Comparison of ENCODE assay signal across 1 cellular context in the genomic region with DNA sequence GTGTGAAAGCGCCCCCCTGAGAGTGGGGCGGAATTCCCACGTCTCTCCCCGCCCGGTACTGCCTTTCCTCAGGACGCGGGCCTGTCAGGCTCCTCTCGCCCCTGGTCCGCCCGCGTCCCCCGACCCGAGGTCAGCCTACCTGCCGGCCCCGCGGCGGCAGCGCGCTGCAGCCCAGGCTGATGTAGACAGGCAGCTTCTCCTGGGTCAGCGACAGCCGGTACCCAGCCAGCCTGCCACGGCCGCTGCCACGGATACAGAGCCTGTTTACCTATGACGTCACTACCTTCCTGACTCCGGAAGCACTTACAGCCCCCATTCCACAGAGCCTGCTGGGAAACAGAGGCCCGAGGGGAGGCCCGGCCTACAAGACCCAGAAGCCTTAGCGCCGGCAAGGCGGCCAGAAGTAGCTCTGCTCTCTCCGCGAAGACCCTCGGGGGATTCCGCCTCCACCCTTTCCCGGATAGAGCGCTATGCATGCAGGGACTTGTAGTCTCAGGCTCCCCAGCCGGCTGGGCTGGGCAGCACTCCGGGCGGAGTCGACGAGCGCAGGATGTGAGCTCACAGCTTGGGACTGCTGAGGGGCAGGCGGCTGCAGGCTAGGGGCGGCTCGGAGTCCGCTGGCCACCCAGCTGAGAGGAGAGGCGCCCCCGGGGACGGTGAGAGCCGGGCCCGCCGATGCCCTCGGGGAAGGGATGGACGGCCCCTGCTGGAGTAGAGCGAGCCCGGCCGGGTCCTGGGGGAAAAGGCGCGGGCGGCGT.
TF ChIP-seq lines count a peak whose summit lies in the region.

A gene with protein sequence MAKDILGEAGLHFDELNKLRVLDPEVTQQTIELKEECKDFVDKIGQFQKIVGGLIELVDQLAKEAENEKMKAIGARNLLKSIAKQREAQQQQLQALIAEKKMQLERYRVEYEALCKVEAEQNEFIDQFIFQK (minus strand): TSS at position 272 of the 758 bp plus-strand sequence. CDS start 3,487 bp downstream, outside the sequence.
A gene with protein sequence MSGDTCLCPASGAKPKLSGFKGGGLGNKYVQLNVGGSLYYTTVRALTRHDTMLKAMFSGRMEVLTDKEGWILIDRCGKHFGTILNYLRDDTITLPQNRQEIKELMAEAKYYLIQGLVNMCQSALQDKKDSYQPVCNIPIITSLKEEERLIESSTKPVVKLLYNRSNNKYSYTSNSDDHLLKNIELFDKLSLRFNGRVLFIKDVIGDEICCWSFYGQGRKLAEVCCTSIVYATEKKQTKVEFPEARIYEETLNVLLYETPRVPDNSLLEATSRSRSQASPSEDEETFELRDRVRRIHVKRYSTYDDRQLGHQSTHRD (plus strand): TSS at position 561 of the 758 bp plus-strand sequence. CDS start 3,761 bp downstream, outside the sequence.

TF ChIP-seq in H1, 55 proteins besides CTCF, POLR2A, EP300 and RAD21:
- TF ChIP-seq RXRA (IDR thresholded peaks at IDR 0.05; ENCODE audit: insufficient read depth, low read depth, low read length) (no peak), RNF2 (IDR thresholded peaks at IDR 0.05; ENCODE audit: borderline replicate concordance, low read depth, low read length, missing control alignments, poor library complexity, severe bottlenecking) (no peak), ASH2L (IDR thresholded peaks at IDR 0.05; ENCODE audit: low read length) (peak; percentile 40), TAF1 (IDR thresholded peaks at IDR 0.05; ENCODE audit: low read depth, low read length) (peak; percentile 70), SIN3A (conservative IDR thresholded peaks at IDR 0.05 in 1 of 2, IDR thresholded peaks at IDR 0.05 in 1 of 2; ENCODE audit: low read depth in 1 of 2, low read length in 2 of 2) (peak; percentile 87 to 96; a peak in 2 of 4 replicates), CREB1 (IDR thresholded peaks at IDR 0.05) (peak; percentile 96), KDM5A (IDR thresholded peaks at IDR 0.05; ENCODE audit: low read length) (no peak), MAFK (IDR thresholded peaks at IDR 0.05; ENCODE audit: low read depth, low read length) (no peak), TBP (IDR thresholded peaks at IDR 0.05; ENCODE audit: low read depth, low read length) (peak; percentile 63; the same call in 1 of the 2 replicates), CHD2 (IDR thresholded peaks at IDR 0.05; ENCODE audit: low read length) (peak; percentile 91), EZH2 (IDR thresholded peaks at IDR 0.05; ENCODE audit: low read depth, low read length, severe bottlenecking) (no peak), RBBP5 (IDR thresholded peaks at IDR 0.05; ENCODE audit: borderline replicate concordance, low read depth, low read length) (no peak; the same call in 1 of the 2 replicates), NANOG (IDR thresholded peaks at IDR 0.05; ENCODE audit: insufficient read depth, low read depth, low read length, poor library complexity, severe bottlenecking) (peak; percentile 19), PHF8 (conservative IDR thresholded peaks at IDR 0.05; ENCODE audit: low read depth, low read length) (peak; percentile 61; the same call in 1 of the 2 replicates), SIX5 (IDR thresholded peaks at IDR 0.05; ENCODE audit: low read depth, low read length) (peak; percentile 96), SIRT6 (IDR thresholded peaks at IDR 0.05; ENCODE audit: low read length) (no peak), POLR2AphosphoS5 (IDR thresholded peaks at IDR 0.05; ENCODE audit: low read depth, low read length) (peak; percentile 39; the same call in 1 of the 2 replicates), EGR1 (IDR thresholded peaks at IDR 0.05; ENCODE audit: borderline replicate concordance, low read depth, low read length) (peak; percentile 88), SAP30 (IDR thresholded peaks at IDR 0.05; ENCODE audit: insufficient read depth, insufficient replicate concordance, low read length) (peak; percentile 15), TCF12 (IDR thresholded peaks at IDR 0.05; ENCODE audit: low read depth, low read length) (peak; percentile 58; the same call in 1 of the 2 replicates), KDM4A (IDR thresholded peaks at IDR 0.05; ENCODE audit: low read depth, low read length, severe bottlenecking) (peak; percentile 83), JUND (IDR thresholded peaks at IDR 0.05; ENCODE audit: low read length) (peak; percentile 100), SP4 (IDR thresholded peaks at IDR 0.05; ENCODE audit: low read length) (peak; percentile 19; the same call in 1 of the 2 replicates), SP1 (IDR thresholded peaks at IDR 0.05; ENCODE audit: low read depth, low read length) (peak; percentile 62; the same call in 1 of the 2 replicates), JUN (IDR thresholded peaks at IDR 0.05; ENCODE audit: low read depth, low read length) (peak; percentile 92), TAF7 (optimal IDR thresholded peaks at IDR 0.05; ENCODE audit: borderline replicate concordance, low read depth, low read length) (peak; percentile 43), GABPA (IDR thresholded peaks at IDR 0.05; ENCODE audit: borderline replicate concordance, insufficient read depth, low read length) (peak; percentile 96), HDAC2 (IDR thresholded peaks at IDR 0.05; ENCODE audit: borderline replicate concordance in 1 of 2, low read depth in 2 of 2, low read length in 2 of 2) (peak in 1 of 2 experiments; percentile 52; a peak in 1 of 4 replicates), NRF1 (IDR thresholded peaks at IDR 0.05; ENCODE audit: low read depth, low read length) (no peak), YY1 (IDR thresholded peaks at IDR 0.05; ENCODE audit: low read depth, low read length) (peak; percentile 78; the same call in 1 of the 2 replicates), TEAD4 (IDR thresholded peaks at IDR 0.05; ENCODE audit: low read depth, low read length) (peak; percentile 33; the same call in 1 of the 2 replicates), CTBP2 (IDR thresholded peaks at IDR 0.05; ENCODE audit: borderline replicate concordance, insufficient read depth, insufficient read length, low read length) (no peak), SRF (IDR thresholded peaks at IDR 0.05; ENCODE audit: low read depth, low read length) (no peak), GTF2F1 (IDR thresholded peaks at IDR 0.05; ENCODE audit: borderline replicate concordance, low read depth, low read length) (no peak), SP2 (IDR thresholded peaks at IDR 0.05; ENCODE audit: low read length) (no peak), BCL11A (IDR thresholded peaks at IDR 0.05; ENCODE audit: low read depth in 2 of 2, low read length in 2 of 2) (no peak)
- TF ChIP-seq, protein P1, sequence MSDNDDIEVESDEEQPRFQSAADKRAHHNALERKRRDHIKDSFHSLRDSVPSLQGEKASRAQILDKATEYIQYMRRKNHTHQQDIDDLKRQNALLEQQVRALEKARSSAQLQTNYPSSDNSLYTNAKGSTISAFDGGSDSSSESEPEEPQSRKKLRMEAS (IDR thresholded peaks at IDR 0.05) = peak; percentile 40; the same call in 1 of the 2 replicates
- TF ChIP-seq, protein P2, sequence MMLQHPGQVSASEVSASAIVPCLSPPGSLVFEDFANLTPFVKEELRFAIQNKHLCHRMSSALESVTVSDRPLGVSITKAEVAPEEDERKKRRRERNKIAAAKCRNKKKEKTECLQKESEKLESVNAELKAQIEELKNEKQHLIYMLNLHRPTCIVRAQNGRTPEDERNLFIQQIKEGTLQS (IDR thresholded peaks at IDR 0.05; ENCODE audit: insufficient read depth, low read depth, low read length) = peak; percentile 68; the same call in 1 of the 2 replicates
- TF ChIP-seq, protein P3, sequence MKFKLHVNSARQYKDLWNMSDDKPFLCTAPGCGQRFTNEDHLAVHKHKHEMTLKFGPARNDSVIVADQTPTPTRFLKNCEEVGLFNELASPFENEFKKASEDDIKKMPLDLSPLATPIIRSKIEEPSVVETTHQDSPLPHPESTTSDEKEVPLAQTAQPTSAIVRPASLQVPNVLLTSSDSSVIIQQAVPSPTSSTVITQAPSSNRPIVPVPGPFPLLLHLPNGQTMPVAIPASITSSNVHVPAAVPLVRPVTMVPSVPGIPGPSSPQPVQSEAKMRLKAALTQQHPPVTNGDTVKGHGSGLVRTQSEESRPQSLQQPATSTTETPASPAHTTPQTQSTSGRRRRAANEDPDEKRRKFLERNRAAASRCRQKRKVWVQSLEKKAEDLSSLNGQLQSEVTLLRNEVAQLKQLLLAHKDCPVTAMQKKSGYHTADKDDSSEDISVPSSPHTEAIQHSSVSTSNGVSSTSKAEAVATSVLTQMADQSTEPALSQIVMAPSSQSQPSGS (IDR thresholded peaks at IDR 0.05; ENCODE audit: low read length) = peak; percentile 99
- TF ChIP-seq, protein P4, sequence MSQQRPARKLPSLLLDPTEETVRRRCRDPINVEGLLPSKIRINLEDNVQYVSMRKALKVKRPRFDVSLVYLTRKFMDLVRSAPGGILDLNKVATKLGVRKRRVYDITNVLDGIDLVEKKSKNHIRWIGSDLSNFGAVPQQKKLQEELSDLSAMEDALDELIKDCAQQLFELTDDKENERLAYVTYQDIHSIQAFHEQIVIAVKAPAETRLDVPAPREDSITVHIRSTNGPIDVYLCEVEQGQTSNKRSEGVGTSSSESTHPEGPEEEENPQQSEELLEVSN (IDR thresholded peaks at IDR 0.05) = no peak
